Comparison of ENCODE assay signal across 8 cellular contexts in genomic region chr19:35958660-35959039, GRCh38. TPM values are rescaled to one million over a fixed set of nuclear protein-coding genes. Genes with fewer than 3 reads are reported as not detected.
A peak's percentile ranks its signal among the peaks of the same experiment; 100 is the strongest.
DNase-seq lines count a peak whose midpoint lies in the region; ATAC-seq and TF ChIP-seq lines count a peak whose summit lies in the region.
"Had no signal": no experiment of that assay in that cellular context is flagged by ENCODE, and none has a peak within 500 bp of the region (broad histone marks: within the 10 kb centered on the region; RNA-seq: fewer than 3 reads in every experiment).

No MANE protein-coding gene starts in this region.

- H3K9me3 Mint-ChIP-seq in CD4-positive, alpha-beta memory T cell = peaks cover 0 to 5% (median 0%) of the 10 kb centered on the region in 8 donors
- H3K9me3 Mint-ChIP-seq in H9 (peaks cover 0 to 2% of the 10 kb centered on the region in 2 experiments; a peak in 1 of 5 replicates), neural progenitor cell (peaks cover 4% of the 10 kb centered on the region)
- H3K9me3 Mint-ChIP-seq in dendritic cell treated with granulocyte-macrophage colony-stimulating factor and Interleukin-4, amounts not matched to agents 40 ng/mL and 50 ng/mL, for 4 days = no peaks in the 10 kb centered on the region

- peaks cover 5% of the 10 kb centered on the region for H3F3A ChIP-seq in neural progenitor cell (ENCODE audit: low read depth)

- no peak overlapping the region for H2BK12ac ChIP-seq in H9 (ENCODE audit: insufficient read length, low read depth, low read length)

- peaks cover 26 to 62% (median 37%) of the 10 kb centered on the region in 4 donors for H3K4me1 Mint-ChIP-seq in CD4-positive, alpha-beta memory T cell
- H3K4me1 Mint-ChIP-seq in H9 = 0 out of 4 replicates have a peak, but pooled peaks cover 0 to 3% of the 10 kb centered on the region in 2 experiments
- peaks cover 26% of the 10 kb centered on the region for H3K4me1 Mint-ChIP-seq in dendritic cell treated with granulocyte-macrophage colony-stimulating factor and Interleukin-4, amounts not matched to agents 40 ng/mL and 50 ng/mL, for 4 days (ENCODE audit: low read depth)
- H3K4me1 Mint-ChIP-seq in neural progenitor cell = no peaks in the 10 kb centered on the region

- peaks cover 54% of the 10 kb centered on the region for H3K4me1 ChIP-seq in CD4-positive, alpha-beta memory T cell (ENCODE audit: insufficient read depth, low read length)
- H3K4me1 ChIP-seq in H9 (ENCODE audit: insufficient read depth, low read length) (no peaks in the 10 kb centered on the region), neural progenitor cell (no peaks in the 10 kb centered on the region), foreskin keratinocyte (no peaks in the 10 kb centered on the region)

- H4K91ac ChIP-seq in H9 (ENCODE audit: insufficient read length, low read depth, low read length) = no peak overlapping the region

- H2BK5ac ChIP-seq in H9 (ENCODE audit: insufficient read length, low read length) = no peak overlapping the region

- H2AFZ ChIP-seq in H9 (ENCODE audit: low read length) (no peak overlapping the region), neural progenitor cell (replicated peaks) (peak overlapping the region; percentile 66)

- no peak for DNase-seq in CD4-positive, alpha-beta memory T cell
- DNase-seq in H9 (no peak), neural progenitor cell (ENCODE audit: low spot score) (no peak), foreskin keratinocyte (no peak), omental fat pad (ENCODE audit: low spot score) (no peak)
- DNase-seq: NCI-H226 had no signal

- H3K4me3 ChIP-seq in CD4-positive, alpha-beta memory T cell (ENCODE audit: low read length in 2 of 2) = peak overlapping the region; percentile 29 to 72
- H3K4me3 ChIP-seq in neural progenitor cell = peak overlapping the region; percentile 32

- H3K4me3 Mint-ChIP-seq in CD4-positive, alpha-beta memory T cell = peak overlapping the region; percentile 76 to 87 (median 78)
- peak overlapping the region in 1 of 2 experiments; percentile 73; a peak in 3 of 5 replicates for H3K4me3 Mint-ChIP-seq in H9
- H3K4me3 Mint-ChIP-seq in dendritic cell treated with granulocyte-macrophage colony-stimulating factor and Interleukin-4, amounts not matched to agents 40 ng/mL and 50 ng/mL, for 4 days = peak overlapping the region; percentile 35
- no peak overlapping the region for H3K4me3 Mint-ChIP-seq in neural progenitor cell

- WGBS in H9 (ENCODE audit: extremely low coverage, insufficient read length, low lambda C conversion rate) = no CpG with 5 or more reads among the region's 15 CpGs

- H3T11ph ChIP-seq in H9 (ENCODE audit: low read length) = no peak overlapping the region

- H2AK5ac ChIP-seq in H9 (ENCODE audit: insufficient read length, low read length) = no peak overlapping the region

- peak overlapping the region; percentile 36 for H3K27ac ChIP-seq in CD4-positive, alpha-beta memory T cell (ENCODE audit: low read depth, low read length)
- H3K27ac ChIP-seq in H9 (ENCODE audit: insufficient read length, low read depth, low read length) (no peak overlapping the region), neural progenitor cell (no peak overlapping the region), foreskin keratinocyte (no peak overlapping the region)

- H3K9ac ChIP-seq in H9 (ENCODE audit: extremely low read depth, insufficient read length, low read length) = no peak overlapping the region
- H3K9ac ChIP-seq in neural progenitor cell = no peak overlapping the region

- no peak overlapping the region for H2BK20ac ChIP-seq in H9 (ENCODE audit: low read depth, low read length, poor library complexity, severe bottlenecking)

- no peaks in the 10 kb centered on the region for H3K27me3 ChIP-seq in CD4-positive, alpha-beta memory T cell (ENCODE audit: insufficient read depth, low read length)
- H3K27me3 ChIP-seq in H9 (ENCODE audit: insufficient read depth, low read length) (peaks cover 14% of the 10 kb centered on the region), neural progenitor cell (peaks cover 70% of the 10 kb centered on the region), foreskin keratinocyte (peaks cover 56% of the 10 kb centered on the region)

- no peak overlapping the region for H4K5ac ChIP-seq in H9 (ENCODE audit: insufficient read length, low read depth, low read length)

- H3K36me3 Mint-ChIP-seq in CD4-positive, alpha-beta memory T cell = no peaks in the 10 kb centered on the region
- H3K36me3 Mint-ChIP-seq in H9 (ENCODE audit: insufficient read depth in 1 of 3, low read depth in 3 of 3) = no peaks in the 10 kb centered on the region
- H3K36me3 Mint-ChIP-seq in dendritic cell treated with granulocyte-macrophage colony-stimulating factor and Interleukin-4, amounts not matched to agents 40 ng/mL and 50 ng/mL, for 4 days (ENCODE audit: low read depth) = no peaks in the 10 kb centered on the region
- no peaks in the 10 kb centered on the region for H3K36me3 Mint-ChIP-seq in neural progenitor cell

- POLR2A ChIA-PET in CD4-positive, alpha-beta memory T cell (lab: Charles Lee; ENCODE audit: partially characterized antibody) = interaction anchor here (0.7 to 2.8 kb wide), 14 partner anchors 12 to 264 kb away, joined by 3 to 18 read pairs (median 4); partner anchors contain the start of genes ALKBH6, POLR2I, SDHAF1 and THAP8

- no peak overlapping the region for H2BK120ac ChIP-seq in H9 (ENCODE audit: low read depth, low read length, poor library complexity, severe bottlenecking)

- intact Hi-C loops in CD4-positive, alpha-beta memory T cell (cut with micrococcal nuclease) = loop anchor here (1.0 to 5.0 kb wide), 5 partner anchors 22 to 159 kb away; partner anchors contain the start of genes ALKBH6, LRFN3, SDHAF1 and TBCB
- intact Hi-C loops in dendritic cell treated with granulocyte-macrophage colony-stimulating factor and Interleukin-4, amounts not matched to agents 40 ng/mL and 50 ng/mL, for 4 days (cut with micrococcal nuclease) = loop anchor here (5.0 kb wide), 1 partner anchor 34 kb away; no protein-coding TSS in a partner anchor

- H2BK15ac ChIP-seq in H9 (ENCODE audit: low read depth, low read length) = no peak overlapping the region

- H3K36me3 ChIP-seq in CD4-positive, alpha-beta memory T cell (ENCODE audit: insufficient read depth, low read length) = no peaks in the 10 kb centered on the region
- no peaks in the 10 kb centered on the region for H3K36me3 ChIP-seq in neural progenitor cell

- H3K23me2 ChIP-seq in H9 (ENCODE audit: insufficient read length, low read depth, low read length, poor library complexity, severe bottlenecking) = no peaks in the 10 kb centered on the region

- H3K18ac ChIP-seq in H9 (ENCODE audit: insufficient read length, low read depth, low read length) = no peak overlapping the region

- no peaks in the 10 kb centered on the region for H3K79me1 ChIP-seq in H9 (ENCODE audit: insufficient read depth, low read depth, low read length, poor library complexity, severe bottlenecking)

- peak overlapping the region in 6 of 7 donors; percentile 30 to 75 (median 68) for H3K27ac Mint-ChIP-seq in CD4-positive, alpha-beta memory T cell
- H3K27ac Mint-ChIP-seq in H9 (no peak overlapping the region), neural progenitor cell (no peak overlapping the region)
- peak overlapping the region; percentile 35 for H3K27ac Mint-ChIP-seq in dendritic cell treated with granulocyte-macrophage colony-stimulating factor and Interleukin-4, amounts not matched to agents 40 ng/mL and 50 ng/mL, for 4 days

- peak overlapping the region; percentile 4 for H3K4me2 ChIP-seq in H9 (ENCODE audit: insufficient read depth, insufficient read length, low read length)
- peak overlapping the region; percentile 70 for H3K4me2 ChIP-seq in neural progenitor cell

- H3K4ac ChIP-seq in H9 (ENCODE audit: low read depth, low read length) = no peak overlapping the region

- no peak for TF ChIP-seq CTCF in H9 (conservative IDR thresholded peaks at IDR 0.05)
- no peak for TF ChIP-seq CTCF in neural progenitor cell (IDR thresholded peaks at IDR 0.05)
- no peak for TF ChIP-seq CTCF in foreskin keratinocyte (conservative IDR thresholded peaks at IDR 0.05)
- no peak for TF ChIP-seq CTCF in omental fat pad (IDR thresholded peaks at IDR 0.05)

- CTCF ChIA-PET in CD4-positive, alpha-beta memory T cell (lab: Charles Lee; ENCODE audit: partially characterized antibody) = interaction anchor here (0.7 to 2.1 kb wide), 29 partner anchors 9 to 311 kb away, joined by 3 to 11 read pairs (median 4); partner anchors contain the start of genes ALKBH6, COX6B1, PSENEN and SDHAF1

- H3K27me3 Mint-ChIP-seq in CD4-positive, alpha-beta memory T cell = peaks cover 0 to 3% of the 10 kb centered on the region in 2 donors
- peaks cover 55% of the 10 kb centered on the region for H3K27me3 Mint-ChIP-seq in H9 (ENCODE audit: low read depth)
- peaks cover 52% of the 10 kb centered on the region for H3K27me3 Mint-ChIP-seq in dendritic cell treated with granulocyte-macrophage colony-stimulating factor and Interleukin-4, amounts not matched to agents 40 ng/mL and 50 ng/mL, for 4 days
- H3K27me3 Mint-ChIP-seq in neural progenitor cell (ENCODE audit: insufficient read depth, low read depth) = peaks cover 27% of the 10 kb centered on the region

- ATAC-seq in HG03571 (IDR thresholded peaks at IDR 0.05; ENCODE audit: unreplicated experiment) = no peak
- no peak for ATAC-seq in foreskin keratinocyte
- ATAC-seq in omental fat pad (ENCODE audit: low FRiP score) = no peak

- H3K56ac ChIP-seq in H9 (ENCODE audit: insufficient read length, low read depth, low read length) = no peak overlapping the region

- no peaks in the 10 kb centered on the region for H3K9me3 ChIP-seq in CD4-positive, alpha-beta memory T cell (ENCODE audit: control insufficient read depth in 1 of 2, low read length in 2 of 2)
- H3K9me3 ChIP-seq in H9 (ENCODE audit: control insufficient read depth, low read depth, low read length) (no peaks in the 10 kb centered on the region), neural progenitor cell (ENCODE audit: low read depth) (no peaks in the 10 kb centered on the region)

- H3K14ac ChIP-seq in H9 (ENCODE audit: insufficient read depth, low read length) = no peak overlapping the region

- no peak overlapping the region for H3K23ac ChIP-seq in H9 (ENCODE audit: insufficient read length, low read depth, low read length)

- peaks cover 2% of the 10 kb centered on the region for H4K20me1 ChIP-seq in H9 (ENCODE audit: control insufficient read depth, insufficient read depth, insufficient read length)
- H4K20me1 ChIP-seq in neural progenitor cell (ENCODE audit: low read depth) = peaks cover 10% of the 10 kb centered on the region

- H3K79me2 ChIP-seq in H9 (ENCODE audit: insufficient read depth, low read length) = no peaks in the 10 kb centered on the region
- H3K79me2 ChIP-seq in neural progenitor cell (ENCODE audit: low read depth) = no peaks in the 10 kb centered on the region

- H4K8ac ChIP-seq in H9 (replicated peaks; ENCODE audit: insufficient read length, low read depth, low read length) = no peak overlapping the region

RNA-seq across cellular contexts. Expression of gene LRFN3, which starts 22.5 kb away (rescaled TPM):
- total RNA-seq in CD4-positive, alpha-beta memory T cell = 10 to 100 TPM; 15.7 to 16.3 TPM
- polyA plus RNA-seq in CD4-positive, alpha-beta memory T cell = 1 to 10 TPM in 1 of 2 donors, under 1 TPM in 1; 0.45 to 2.4 TPM
- 18.4 and 20.5 TPM in 2 replicates for total RNA-seq in H9 (2021)
- total RNA-seq in neural progenitor cell (ENCODE audit: low replicate concordance) = 2.3 and 9.5 TPM in 2 replicates
- total RNA-seq in foreskin keratinocyte = 9.9 and 10.8 TPM in 2 replicates
- 12.3 and 12.5 TPM in 2 replicates for polyA plus RNA-seq in foreskin keratinocyte
- total RNA-seq in omental fat pad = 1 to 10 TPM; 3.2 to 8.7 (median 5.3) TPM

RNA-seq across cellular contexts. Expression of gene SDHAF1, which starts 36.3 kb away (rescaled TPM):
- total RNA-seq in CD4-positive, alpha-beta memory T cell = 10 to 100 TPM; 25.7 to 25.8 TPM
- 10 to 100 TPM; 21.9 to 41.3 TPM for polyA plus RNA-seq in CD4-positive, alpha-beta memory T cell
- total RNA-seq in H9 (2021) = 14.7 and 16.0 TPM in 2 replicates
- total RNA-seq in neural progenitor cell (ENCODE audit: low replicate concordance) = 4.6 and 18.6 TPM in 2 replicates
- total RNA-seq in foreskin keratinocyte = 9.2 and 11.5 TPM in 2 replicates
- polyA plus RNA-seq in foreskin keratinocyte = 14.0 and 14.9 TPM in 2 replicates
- 10 to 100 TPM; 19.0 to 53.8 (median 32.2) TPM for total RNA-seq in omental fat pad

RNA-seq across cellular contexts. Expression of gene SYNE4, which starts 50.0 kb away (rescaled TPM):
- 1 to 10 TPM; 4.8 to 5.0 TPM for total RNA-seq in CD4-positive, alpha-beta memory T cell
- under 1 TPM in 1 of 2 donors, not detected in 1; 0.25 TPM for polyA plus RNA-seq in CD4-positive, alpha-beta memory T cell
- total RNA-seq in H9 (2021) (19.2 and 20.4 TPM in 2 replicates), neural progenitor cell (ENCODE audit: low replicate concordance) (2.3 and 10.9 TPM in 2 replicates), foreskin keratinocyte (1.2 TPM in 2 replicates), omental fat pad (under 1 TPM in 3 of 4 donors, not detected in 1; 0.28 to 0.79 (median 0.50) TPM)
- polyA plus RNA-seq in foreskin keratinocyte = 1.3 and 1.8 TPM in 2 replicates

RNA-seq across cellular contexts. Expression of gene TYROBP, which starts 50.6 kb away (rescaled TPM):
- total RNA-seq in CD4-positive, alpha-beta memory T cell = 10 to 100 TPM; 12.7 to 17.3 TPM
- polyA plus RNA-seq in CD4-positive, alpha-beta memory T cell = 1 to 10 TPM; 2.3 to 2.5 TPM
- not detected in 2 replicates for total RNA-seq in H9 (2021)
- not detected in 2 replicates for total RNA-seq in neural progenitor cell (ENCODE audit: low replicate concordance)
- not detected in 2 replicates for total RNA-seq in foreskin keratinocyte
- polyA plus RNA-seq in foreskin keratinocyte = not detected in 2 replicates
- 100 to 1,000 TPM; 171 to 490 (median 280) TPM for total RNA-seq in omental fat pad

RNA-seq across cellular contexts. Expression of gene ALKBH6, which starts 55.4 kb away (rescaled TPM):
- 10 to 100 TPM; 50.9 to 51.0 TPM for total RNA-seq in CD4-positive, alpha-beta memory T cell
- polyA plus RNA-seq in CD4-positive, alpha-beta memory T cell = 10 to 100 TPM; 20.8 to 21.0 TPM
- total RNA-seq in H9 (2021) = 28.0 and 32.5 TPM in 2 replicates
- total RNA-seq in neural progenitor cell (ENCODE audit: low replicate concordance) = 16.3 and 22.5 TPM in 2 replicates
- total RNA-seq in foreskin keratinocyte = 18.5 and 20.2 TPM in 2 replicates
- polyA plus RNA-seq in foreskin keratinocyte = 31.0 and 31.1 TPM in 2 replicates
- total RNA-seq in omental fat pad = 10 to 100 TPM; 13.6 to 21.8 (median 16.1) TPM

Comparison
In these comparisons a context has a peak if more than half of its experiments do, and no peak if none do; other contexts are left out.
1. H3K27ac Mint-ChIP-seq: peak in CD4-positive, alpha-beta memory T cell (6 of 7) and dendritic cell treated with granulocyte-macrophage colony-stimulating factor and Interleukin-4, amounts not matched to agents 40 ng/mL and 50 ng/mL, for 4 days (single experiment); none in H9 (0 of 3) and neural progenitor cell (single experiment).